8 cellular contexts compared by ENCODE assay signal in the genomic region with DNA sequence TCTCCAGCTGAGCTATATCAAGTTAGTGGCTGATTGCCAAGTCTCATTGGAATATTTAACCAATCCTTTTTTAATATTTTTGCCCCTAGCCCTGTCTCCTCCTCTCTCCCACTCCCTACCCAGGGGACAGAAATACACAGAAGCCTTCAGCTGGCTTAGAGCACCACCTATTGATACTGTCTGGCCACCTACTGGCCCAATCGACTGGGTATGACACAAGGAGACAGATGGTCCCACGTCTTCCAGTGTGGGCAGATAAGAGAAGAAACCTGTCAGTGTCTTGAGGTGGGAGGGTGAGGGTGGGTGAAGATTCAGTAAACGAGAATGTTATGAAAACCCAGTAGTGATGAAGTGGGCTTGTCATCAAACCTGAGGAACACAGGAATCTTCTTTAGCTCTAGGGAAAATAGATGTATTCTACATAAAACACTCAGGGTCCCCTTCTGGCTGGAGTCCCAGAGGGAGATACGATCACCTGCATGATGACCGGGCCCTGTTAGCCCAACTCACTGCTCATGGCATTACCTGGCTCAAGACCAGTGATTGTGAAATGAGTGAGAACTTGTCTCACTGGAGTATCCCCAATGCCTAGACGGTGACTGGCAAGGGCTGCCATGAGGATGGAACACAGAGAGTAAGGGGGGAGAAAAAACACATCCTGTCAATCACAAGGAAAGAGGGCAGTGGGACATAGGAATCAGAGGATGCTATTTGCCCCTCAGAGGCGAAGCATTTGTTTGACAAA. TPM values are rescaled to one million over a fixed set of nuclear protein-coding genes. Genes with fewer than 3 reads are reported as not detected.
DNase-seq lines count a peak whose midpoint lies in the region; ATAC-seq, FAIRE-seq and TF ChIP-seq lines count a peak whose summit lies in the region.

No MANE protein-coding gene starts in this region.

- no peaks in the 10 kb centered on the region for H4K20me1 ChIP-seq in K562 (replicated peaks; ENCODE audit: control insufficient read depth, insufficient read depth, low read length)

- FAIRE-seq in K562 (lab: Jason Lieb, UNC), result peak; percentile 35

- H3K4me1 ChIP-seq in K562 (replicated peaks in 1 of 2; ENCODE audit: control insufficient read depth in 2 of 2, insufficient read depth in 2 of 2, low read length in 2 of 2) (no peaks in the 10 kb centered on the region; a peak in 1 of 5 replicates), tibial nerve (peaks cover 0 to 14% (median 2%) of the 10 kb centered on the region in 4 donors)

- ATAC-seq in activated T-cell treated with anti-CD3 and anti-CD28 coated beads, Interleukin-2, amount 50 U/mL, for 4 hours, result no peak
- ATAC-seq in K562, result peak; percentile 82
- ATAC-seq in GM19395 (IDR thresholded peaks at IDR 0.05; ENCODE audit: unreplicated experiment), result no peak

- in situ Hi-C loops in K562 (cut with MboI), result loop anchor here (5.0 kb wide), 1 partner anchor 252 kb away; no protein-coding TSS in a partner anchor

- H3K9me1 ChIP-seq in K562 (ENCODE audit: control insufficient read depth, insufficient read depth, low read length), result no peaks in the 10 kb centered on the region

- intact Hi-C loops in K562 (cut with micrococcal nuclease), result loop anchor here (5.0 kb wide), 2 partner anchors 52 to 192 kb away; partner anchors contain the start of gene ST3GAL5

- peak overlapping the region; percentile 33 for H3K27ac Mint-ChIP-seq in activated T-cell treated with anti-CD3 and anti-CD28 coated beads, Interleukin-2, amount 50 U/mL, for 24 hours

- H3K9me3 ChIP-seq in K562 (replicated peaks; ENCODE audit: control insufficient read depth, insufficient read depth, low read depth, low read length), result no peaks in the 10 kb centered on the region
- no peaks in the 10 kb centered on the region for H3K9me3 ChIP-seq in tibial nerve

- H3K36me3 Mint-ChIP-seq in activated T-cell treated with anti-CD3 and anti-CD28 coated beads, Interleukin-2, amount 50 U/mL, for 24 hours (ENCODE audit: low read depth), result peaks cover 98% of the 10 kb centered on the region
- peaks cover 44% of the 10 kb centered on the region for H3K36me3 Mint-ChIP-seq in activated T-cell treated with anti-CD3 and anti-CD28 coated beads, Interleukin-2, amount 50 U/mL, for 4 hours (ENCODE audit: insufficient read depth)

- POLR2A ChIA-PET in K562 (lab: Yijun Ruan, JAX), result interaction anchor here (0.8 to 2.5 kb wide), 3 partner anchors 190 to 251 kb away, joined by 3 to 9 read pairs (median 5); partner anchors contain the start of gene ST3GAL5

- no TSS peak for BruUV-seq in K562 (replicated peaks; lab: Mats Ljungman, UMichigan)

- H3K9ac ChIP-seq in K562 (ENCODE audit: insufficient read depth in 1 of 2, low read depth in 2 of 2, low read length in 2 of 2), result no peak overlapping the region

- TF ChIP-seq RAD21 in K562 (CRISPR knock-in tag; conservative IDR thresholded peaks at IDR 0.05 in 1 of 2, IDR thresholded peaks at IDR 0.05 in 1 of 2), result peak; percentile 78 to 88

- no peak overlapping the region for H3K4me3 Mint-ChIP-seq in activated T-cell treated with anti-CD3 and anti-CD28 coated beads, Interleukin-2, amount 50 U/mL, for 24 hours
- no peak overlapping the region for H3K4me3 Mint-ChIP-seq in activated T-cell treated with anti-CD3 and anti-CD28 coated beads, Interleukin-2, amount 50 U/mL, for 4 hours

- TF ChIP-seq EP300 in K562 (IDR thresholded peaks at IDR 0.05; ENCODE audit: low read length), result no peak
- TF ChIP-seq EP300 in tibial nerve (IDR thresholded peaks at IDR 0.05), result no peak

- no peaks in the 10 kb centered on the region for H3K27me3 ChIP-seq in K562 (ENCODE audit: control insufficient read depth in 2 of 2, insufficient read depth in 2 of 2, low read length in 2 of 2)
- no peaks in the 10 kb centered on the region for H3K27me3 ChIP-seq in tibial nerve

- H3K4me3 ChIP-seq in K562, result no peak overlapping the region
- H3K4me3 ChIP-seq in tibial nerve, result no peak overlapping the region

- no peaks in the 10 kb centered on the region for H3K9me3 Mint-ChIP-seq in activated T-cell treated with anti-CD3 and anti-CD28 coated beads, Interleukin-2, amount 50 U/mL, for 24 hours
- H3K9me3 Mint-ChIP-seq in activated T-cell treated with anti-CD3 and anti-CD28 coated beads, Interleukin-2, amount 50 U/mL, for 4 hours, result no peaks in the 10 kb centered on the region

- no peak overlapping the region for H3K27ac ChIP-seq in K562 (ENCODE audit: extremely low read depth, low read depth, low read length)
- no peak overlapping the region for H3K27ac ChIP-seq in tibial nerve

- no peak overlapping the region for H3K4me2 ChIP-seq in K562 (ENCODE audit: insufficient read depth, low read length)

- H3K36me3 ChIP-seq in K562 (ENCODE audit: control insufficient read depth, insufficient read depth, low read length), result peaks cover 96% of the 10 kb centered on the region
- peaks cover 0 to 85% (median 7%) of the 10 kb centered on the region in 3 donors for H3K36me3 ChIP-seq in tibial nerve

- no peak for TF ChIP-seq POLR2A in K562 (conservative IDR thresholded peaks at IDR 0.05)
- no peak for TF ChIP-seq POLR2A in tibial nerve (IDR thresholded peaks at IDR 0.05)

- H3K27me3 Mint-ChIP-seq in activated T-cell treated with anti-CD3 and anti-CD28 coated beads, Interleukin-2, amount 50 U/mL, for 24 hours, result no peaks in the 10 kb centered on the region
- no peaks in the 10 kb centered on the region for H3K27me3 Mint-ChIP-seq in activated T-cell treated with anti-CD3 and anti-CD28 coated beads, Interleukin-2, amount 50 U/mL, for 4 hours (ENCODE audit: low read depth)

- DNase-seq in activated T-cell treated with anti-CD3 and anti-CD28 coated beads, Interleukin-2, amount 50 U/mL, for 24 hours, result no peak
- DNase-seq in activated T-cell treated with anti-CD3 and anti-CD28 coated beads, Interleukin-2, amount 50 U/mL, for 4 hours, result no peak
- DNase-seq in NCI-H2029 (lab: John Stamatoyannopoulos, UW) (peak; percentile 2), K562 (ENCODE audit: extremely low read depth in 1 of 4, low spot score in 3 of 4) (peak in 1 of 4 experiments; percentile 32), islet precursor cell (peak; percentile 58), tibial nerve (ENCODE audit: low spot score in 2 of 2) (peak in 1 of 2 donors; percentile 67), T-helper 9 cell (no peak)

- peaks cover 28% of the 10 kb centered on the region for H3K4me1 Mint-ChIP-seq in activated T-cell treated with anti-CD3 and anti-CD28 coated beads, Interleukin-2, amount 50 U/mL, for 24 hours (ENCODE audit: low read depth)
- peaks cover 24% of the 10 kb centered on the region for H3K4me1 Mint-ChIP-seq in activated T-cell treated with anti-CD3 and anti-CD28 coated beads, Interleukin-2, amount 50 U/mL, for 4 hours (ENCODE audit: low read depth)

- H3K79me2 ChIP-seq in K562 (ENCODE audit: control insufficient read depth, insufficient read depth, low read length), result no peaks in the 10 kb centered on the region

- TF ChIP-seq CTCF in K562 (IDR thresholded peaks at IDR 0.05 in 2 of 3, conservative IDR thresholded peaks at IDR 0.05 in 1 of 3; ENCODE audit: insufficient read depth in 2 of 3, low read depth in 1 of 3, low read length in 3 of 3) (peak; percentile 39 to 73 (median 68)), tibial nerve (IDR thresholded peaks at IDR 0.05) (peak; percentile 39 to 66 (median 47))

- CTCF ChIA-PET in K562 (lab: Yijun Ruan, JAX; ENCODE audit: low intra/inter-chr PET ratio), result interaction anchor here (0.6 to 5.2 kb wide), 6 partner anchors 73 to 349 kb away, joined by 3 to 129 read pairs (median 9); partner anchors contain the start of gene ST3GAL5

- H2AFZ ChIP-seq in K562 (ENCODE audit: low read depth, low read length), result no peak overlapping the region

- 76% methylated on average over 7 of the region's 7 CpGs for WGBS in K562 (ENCODE audit: insufficient coverage, low coverage, missing lambda C conversion rate)
- 53 to 61% methylated on average over 7 of the region's 7 CpGs for WGBS in tibial nerve, 2 donors

RNA-seq across cellular contexts. Expression of gene POLR1A, which starts 26.7 kb away (rescaled TPM):
- total RNA-seq in activated T-cell treated with anti-CD3 and anti-CD28 coated beads, Interleukin-2, amount 50 U/mL, for 4 hours, result 10 to 100 TPM; 80.3 to 86.3 (median 81.4) TPM
- 142 and 172 TPM in 2 replicates for total RNA-seq in K562 (2011; cell fraction: chromatin; rRNA removed; ENCODE audit: low replicate concordance)
- 42.9 and 54.9 TPM in 2 replicates for total RNA-seq in K562 (2011; cell fraction: nucleolus; rRNA removed)
- total RNA-seq in K562 (2011; cell fraction: nucleoplasm; rRNA removed), result 56.0 and 72.4 TPM in 2 replicates
- total RNA-seq in K562 (2014; rRNA removed), result 21.8 and 25.4 TPM in 2 replicates
- 33.5 and 34.4 TPM in 2 replicates for total RNA-seq in K562 (2014; rRNA removed; fragmentation: Illumina TruSeq; extraction: Trizol)
- 25.0 and 26.0 TPM in 2 replicates for total RNA-seq in K562 (2015; rRNA removed; fragmentation: Illumina TruSeq; extraction: Trizol)
- total RNA-seq in K562 (2021), result 62.6 and 72.1 TPM in 2 replicates
- polyA plus RNA-seq in K562 (2011; rRNA removed), result 8.9 and 13.3 TPM in 2 replicates
- polyA plus RNA-seq in K562 (2011; cell fraction: cytosol; rRNA removed), result 4.9 and 10.6 TPM in 2 replicates
- polyA plus RNA-seq in K562 (2011; cell fraction: nucleus; rRNA removed), result 14.6 and 27.4 TPM in 2 replicates
- polyA plus RNA-seq in K562 (2012), result 13.3 and 47.8 TPM in 2 replicates
- polyA plus RNA-seq in K562 (2014; fragmentation: Illumina TruSeq; extraction: Trizol), result 28.6 and 34.7 TPM in 2 replicates
- polyA plus RNA-seq in K562 (2014; fragmentation: Nextera tagmentation; extraction: Ambion mirVana), result 1 to 10 TPM; 3.0 to 8.2 TPM
- polyA plus RNA-seq in K562 (2014; rRNA removed), result 14.1 and 14.7 TPM in 2 replicates
- polyA minus RNA-seq in K562 (2011; rRNA and poly(A)+ RNA removed), result 25.3 and 41.6 TPM in 2 replicates
- 30.3 and 46.2 TPM in 2 replicates for polyA minus RNA-seq in K562 (2011; cell fraction: cytosol; rRNA and poly(A)+ RNA removed)
- 24.5 and 33.4 TPM in 2 replicates for polyA minus RNA-seq in K562 (2011; cell fraction: nucleus; rRNA and poly(A)+ RNA removed)
- total RNA-seq in tibial nerve, result 10 to 100 TPM; 15.3 to 22.3 (median 19.8) TPM

RNA-seq across cellular contexts. Expression of gene PTCD3, which starts 27.1 kb away (rescaled TPM):
- 100 to 1,000 TPM; 131 to 138 (median 138) TPM for total RNA-seq in activated T-cell treated with anti-CD3 and anti-CD28 coated beads, Interleukin-2, amount 50 U/mL, for 4 hours
- 420 and 873 TPM in 2 replicates for total RNA-seq in K562 (2011; cell fraction: chromatin; rRNA removed; ENCODE audit: low replicate concordance)
- total RNA-seq in K562 (2011; cell fraction: nucleolus; rRNA removed), result 222 and 276 TPM in 2 replicates
- total RNA-seq in K562 (2011; cell fraction: nucleoplasm; rRNA removed), result 323 and 328 TPM in 2 replicates
- total RNA-seq in K562 (2014; rRNA removed), result 122 and 131 TPM in 2 replicates
- 222 and 238 TPM in 2 replicates for total RNA-seq in K562 (2014; rRNA removed; fragmentation: Illumina TruSeq; extraction: Trizol)
- 220 and 225 TPM in 2 replicates for total RNA-seq in K562 (2015; rRNA removed; fragmentation: Illumina TruSeq; extraction: Trizol)
- total RNA-seq in K562 (2021), result 172 and 177 TPM in 2 replicates
- 122 and 241 TPM in 2 replicates for polyA plus RNA-seq in K562 (2011; rRNA removed)
- polyA plus RNA-seq in K562 (2011; cell fraction: cytosol; rRNA removed), result 32.2 and 38.8 TPM in 2 replicates
- polyA plus RNA-seq in K562 (2011; cell fraction: nucleus; rRNA removed), result 408 and 456 TPM in 2 replicates
- polyA plus RNA-seq in K562 (2012), result 63.2 and 72.9 TPM in 2 replicates
- polyA plus RNA-seq in K562 (2014; fragmentation: Illumina TruSeq; extraction: Trizol), result 152 and 176 TPM in 2 replicates
- 100 to 1,000 TPM in 1 of 2 experiments, 10 to 100 TPM in 1; 65.2 to 116 TPM for polyA plus RNA-seq in K562 (2014; fragmentation: Nextera tagmentation; extraction: Ambion mirVana)
- polyA plus RNA-seq in K562 (2014; rRNA removed), result 139 and 163 TPM in 2 replicates
- polyA minus RNA-seq in K562 (2011; rRNA and poly(A)+ RNA removed), result 340 and 367 TPM in 2 replicates
- polyA minus RNA-seq in K562 (2011; cell fraction: cytosol; rRNA and poly(A)+ RNA removed), result 64.4 and 96.0 TPM in 2 replicates
- polyA minus RNA-seq in K562 (2011; cell fraction: nucleus; rRNA and poly(A)+ RNA removed), result 967 and 986 TPM in 2 replicates
- 100 to 1,000 TPM in 1 of 4 donors, 10 to 100 TPM in 3; 61.5 to 103 (median 73.7) TPM for total RNA-seq in tibial nerve

Comparison
In these comparisons a context has a peak if more than half of its experiments do, and no peak if none do; other contexts are left out.
1. DNase-seq: peak in NCI-H2029 (single experiment) and islet precursor cell (single experiment); none in activated T-cell treated with anti-CD3 and anti-CD28 coated beads, Interleukin-2, amount 50 U/mL, for 24 hours (single experiment), activated T-cell treated with anti-CD3 and anti-CD28 coated beads, Interleukin-2, amount 50 U/mL, for 4 hours (single experiment) and T-helper 9 cell (single experiment).